8 cellular contexts compared by ENCODE assay signal in genomic region chr9:62798884-62799850, GRCh38.
A peak's percentile ranks its signal among the peaks of the same experiment; 100 is the strongest.
DNase-seq lines count a peak whose midpoint lies in the region; ATAC-seq and TF ChIP-seq lines count a peak whose summit lies in the region.
"Not testable (repeated sequence)": the region's sequence is repeated elsewhere in the genome, so short reads cannot be mapped to it uniquely, and the experiment has no call there.

No MANE protein-coding gene starts in this region.

- H3K27ac ChIP-seq in AG04450 (ENCODE audit: low read depth, low read length) (peak overlapping the region; percentile 21), GM23248 (peak overlapping the region; percentile 30), mucosa of rectum (ENCODE audit: low read depth in 2 of 2, low read length in 2 of 2) (peak overlapping the region in 1 of 2 donors; percentile 29), spleen (peak overlapping the region; percentile 81 to 92 (median 90))
- not testable (repeated sequence) for H3K27ac ChIP-seq in SK-N-SH (ENCODE audit: low read depth in 2 of 2, low read length in 1 of 2); right cardiac atrium (ENCODE audit: low read length)

- TF ChIP-seq POLR2A in spleen (IDR thresholded peaks at IDR 0.05), result not testable (repeated sequence)

- CTCF ChIA-PET in AG04450 (lab: Charles Lee); SK-N-SH (lab: Yijun Ruan, JAX): not testable (repeated sequence)

- not testable (repeated sequence) for H4K20me1 ChIP-seq in GM23248 (ENCODE audit: insufficient read depth); SK-N-SH (ENCODE audit: insufficient read depth)

- H3K9ac ChIP-seq in GM23248 (peak overlapping the region; percentile 86), SK-N-SH (peak overlapping the region; percentile 79; the same call in 1 of the 2 replicates), mucosa of rectum (ENCODE audit: low read depth in 1 of 2, low read length in 2 of 2) (peak overlapping the region in 1 of 2 donors; percentile 38)

- not testable (repeated sequence) for DNase-seq in AG04450 (ENCODE audit: low read depth, low spot score); SK-N-SH
- DNase-seq in GM23248 (peak; percentile 81), activated gamma-delta T cell treated with Interleukin-2 at 50 U/mL for 16 hours (peak; percentile 28), dermis blood vessel endothelial cell (peak; percentile 75), right cardiac atrium (peak; percentile 27 to 76 (median 65)), spleen (peak; percentile 90)

- H2AFZ ChIP-seq in GM23248, result peak overlapping the region; percentile 83
- not testable (repeated sequence) for H2AFZ ChIP-seq in SK-N-SH (ENCODE audit: low read depth)

- not testable (repeated sequence) for H3K36me3 ChIP-seq in GM23248 (ENCODE audit: low read depth); SK-N-SH (replicated peaks in 1 of 2; ENCODE audit: control insufficient read depth in 1 of 2, insufficient read depth in 2 of 2, low read length in 1 of 2); mucosa of rectum (ENCODE audit: control insufficient read depth in 2 of 2, insufficient read depth in 2 of 2, low read length in 2 of 2); spleen

- in situ Hi-C loops in GM23248 (cut with MboI), result not testable (repeated sequence)

- peak overlapping the region; percentile 62 for H3K4me3 ChIP-seq in AG04450 (ENCODE audit: low read depth, low read length)
- H3K4me3 ChIP-seq in GM23248, result peak overlapping the region; percentile 72
- H3K4me3 ChIP-seq in SK-N-SH (ENCODE audit: low read depth in 2 of 2, low read length in 1 of 2), result peak overlapping the region in 1 of 2 experiments; percentile 65; a peak in 2 of 4 replicates
- H3K4me3 ChIP-seq in right cardiac atrium (ENCODE audit: low read length), result not testable (repeated sequence)
- H3K4me3 ChIP-seq in mucosa of rectum (ENCODE audit: low read length in 2 of 2), result peak overlapping the region; percentile 17 to 63
- H3K4me3 ChIP-seq in spleen, result peak overlapping the region; percentile 45 to 69 (median 53)

- peaks cover 18% of the 10 kb centered on the region for H3K9me3 ChIP-seq in AG04450 (ENCODE audit: control insufficient read depth, insufficient read depth, low read length)
- H3K9me3 ChIP-seq in GM23248 (ENCODE audit: low read depth); SK-N-SH; right cardiac atrium (ENCODE audit: control insufficient read depth, low read length); mucosa of rectum (ENCODE audit: control insufficient read depth in 2 of 2, low read length in 2 of 2); spleen: not testable (repeated sequence)

- not testable (repeated sequence) for H3K9me2 ChIP-seq in GM23248 (ENCODE audit: insufficient read depth); SK-N-SH

- not testable (repeated sequence) for TF ChIP-seq EP300 in SK-N-SH (IDR thresholded peaks at IDR 0.05; ENCODE audit: borderline replicate concordance in 1 of 2, low read depth in 1 of 2, low read length in 1 of 2)

- not testable (repeated sequence) for H3K79me2 ChIP-seq in GM23248 (ENCODE audit: insufficient read depth)
- H3K79me2 ChIP-seq in SK-N-SH (ENCODE audit: insufficient read depth), result peaks cover 26% of the 10 kb centered on the region; the same call in 1 of the 2 replicates

- WGBS in GM23248 (ENCODE audit: low coverage in 1 of 2, low lambda C conversion rate in 2 of 2, missing lambda C conversion rate in 2 of 2), 2 experiments, result 10 to 13% methylated on average over 35 of the region's 35 CpGs
- 78% methylated on average over 35 of the region's 35 CpGs for WGBS in SK-N-SH (ENCODE audit: low lambda C conversion rate)
- 17% methylated on average over 35 of the region's 35 CpGs for WGBS in right cardiac atrium
- 12 to 20% (median 17%) methylated on average over 35 of the region's 35 CpGs for WGBS in spleen, 5 donors

- H3F3A ChIP-seq in GM23248 (ENCODE audit: insufficient read depth); SK-N-SH (replicated peaks; ENCODE audit: insufficient read depth): not testable (repeated sequence)

- TF ChIP-seq CTCF in AG04450 (IDR thresholded peaks at IDR 0.05; ENCODE audit: low read depth, low read length); SK-N-SH (IDR thresholded peaks at IDR 0.05); spleen (IDR thresholded peaks at IDR 0.05 in 8 of 11, conservative IDR thresholded peaks at IDR 0.05 in 3 of 11): not testable (repeated sequence)

- intact Hi-C loops in right cardiac atrium (cut with DNase I); spleen (cut with DNase I; ENCODE audit: low total_unique reads): not testable (repeated sequence)

- peaks cover 19% of the 10 kb centered on the region for H3K4me1 ChIP-seq in GM23248 (ENCODE audit: insufficient read depth)
- not testable (repeated sequence) for H3K4me1 ChIP-seq in SK-N-SH (ENCODE audit: control insufficient read depth in 1 of 2, insufficient read depth in 2 of 2, low read depth in 1 of 2, low read length in 1 of 2); right cardiac atrium (ENCODE audit: control insufficient read depth, insufficient read depth, low read length); mucosa of rectum (ENCODE audit: control insufficient read depth in 2 of 2, insufficient read depth in 2 of 2, low read length in 2 of 2)
- H3K4me1 ChIP-seq in spleen, result peaks cover 11 to 48% (median 46%) of the 10 kb centered on the region in 6 donors

- POLR2A ChIA-PET in AG04450 (lab: Yijun Ruan, JAX), result not testable (repeated sequence)
- POLR2A ChIA-PET in SK-N-SH (lab: Yijun Ruan, JAX), result interaction anchor here (1.1 kb wide), 1 partner anchor 1018 kb away, joined by 9 read pairs; no protein-coding TSS in a partner anchor

- not testable (repeated sequence) for TF ChIP-seq RAD21 in SK-N-SH (IDR thresholded peaks at IDR 0.05; ENCODE audit: low read length)

- peak overlapping the region; percentile 74 for H3K4me2 ChIP-seq in GM23248 (ENCODE audit: unreplicated experiment)
- peak overlapping the region; percentile 67; the same call in 1 of the 2 replicates for H3K4me2 ChIP-seq in SK-N-SH

- H3K27me3 ChIP-seq in AG04450 (ENCODE audit: control insufficient read depth, insufficient read depth, low read length), result peaks cover 14% of the 10 kb centered on the region
- not testable (repeated sequence) for H3K27me3 ChIP-seq in GM23248 (replicated peaks; ENCODE audit: insufficient read depth); SK-N-SH (ENCODE audit: insufficient read depth); right cardiac atrium (ENCODE audit: control insufficient read depth, insufficient read depth)
- H3K27me3 ChIP-seq in mucosa of rectum (ENCODE audit: control insufficient read depth in 2 of 2, insufficient read depth in 2 of 2, low read length in 2 of 2), result peaks cover 8 to 15% of the 10 kb centered on the region in 2 donors
- H3K27me3 ChIP-seq in spleen (replicated peaks in 1 of 7), result peaks cover 0 to 54% (median 17%) of the 10 kb centered on the region in 7 donors

- ATAC-seq in right cardiac atrium, result peak in 1 of 2 donors; percentile 26
